Comparison of ENCODE assay signal across 8 cellular contexts in genomic region chr18:59957957-59958356, GRCh38.
DNase-seq lines count a peak whose midpoint lies in the region; ATAC-seq and TF ChIP-seq lines count a peak whose summit lies in the region.

No MANE protein-coding gene starts in this region.

- H3K9me2 ChIP-seq in OCI-LY1 (ENCODE audit: low read depth, low read length) = no peaks in the 10 kb centered on the region

- no peak overlapping the region for H3K27ac Mint-ChIP-seq in stimulated activated effector memory CD8-positive, alpha-beta T cell treated with anti-CD3 and anti-CD28 coated beads, Interleukin-12 subunit alpha, Interleukin-12 subunit beta, amount 100 ng/mL, for 72 hours

- no peak overlapping the region for H2AFZ ChIP-seq in OCI-LY1 (ENCODE audit: low read length)

- DNase-seq in stimulated activated CD4-positive, alpha-beta T cell treated with anti-CD3 and anti-CD28 coated beads, Interleukin-15, amount 100 ng/mL, for 24 hours = peak; percentile 23
- no peak for DNase-seq in stimulated activated CD4-positive, alpha-beta T cell treated with anti-CD3 and anti-CD28 coated beads, Interleukin-4, amount 100 ng/mL, for 1 hour
- DNase-seq in KBM-7 = peak; percentile 79
- peak; percentile 21 for DNase-seq in fibroblast of the conjunctiva (ENCODE audit: low read depth)
- DNase-seq in stimulated activated effector memory CD8-positive, alpha-beta T cell treated with anti-CD3 and anti-CD28 coated beads, Interleukin-12 subunit alpha, Interleukin-12 subunit beta, amount 100 ng/mL, for 72 hours (ENCODE audit: low spot score in 2 of 2) = no peak
- no peak for DNase-seq in activated effector memory CD4-positive, alpha-beta T cell treated with Interleukin-2 at 50 U/mL for 16 hours

- no peaks in the 10 kb centered on the region for H3K9me3 Mint-ChIP-seq in stimulated activated effector memory CD8-positive, alpha-beta T cell treated with anti-CD3 and anti-CD28 coated beads, Interleukin-12 subunit alpha, Interleukin-12 subunit beta, amount 100 ng/mL, for 72 hours

- H4K20me1 ChIP-seq in OCI-LY1 (ENCODE audit: insufficient read depth, low read length) = no peaks in the 10 kb centered on the region

- peak overlapping the region; percentile 57 for H3K9ac ChIP-seq in OCI-LY1 (ENCODE audit: low read length)

- ATAC-seq in stimulated activated effector memory CD8-positive, alpha-beta T cell treated with anti-CD3 and anti-CD28 coated beads, Interleukin-12 subunit alpha, Interleukin-12 subunit beta, amount 100 ng/mL, for 72 hours = no peak
- no peak for ATAC-seq in HG03457 (IDR thresholded peaks at IDR 0.05; ENCODE audit: unreplicated experiment)

- H3K79me2 ChIP-seq in OCI-LY1 (ENCODE audit: insufficient read depth, low read length) = no peaks in the 10 kb centered on the region

- peaks cover 6% of the 10 kb centered on the region for H3K36me3 Mint-ChIP-seq in stimulated activated effector memory CD8-positive, alpha-beta T cell treated with anti-CD3 and anti-CD28 coated beads, Interleukin-12 subunit alpha, Interleukin-12 subunit beta, amount 100 ng/mL, for 72 hours

- peaks cover 87% of the 10 kb centered on the region for H3K4me1 ChIP-seq in OCI-LY1 (ENCODE audit: insufficient read depth, low read length, severe bottlenecking)

- in situ Hi-C loops in KBM-7 (cut with MboI; ENCODE audit: low pct_unique_long_range_greater_than_20kb, low sequenced_read_pairs) = no loop called here

- H3K4me1 Mint-ChIP-seq in stimulated activated effector memory CD8-positive, alpha-beta T cell treated with anti-CD3 and anti-CD28 coated beads, Interleukin-12 subunit alpha, Interleukin-12 subunit beta, amount 100 ng/mL, for 72 hours = peaks cover 31% of the 10 kb centered on the region

- peak overlapping the region; percentile 97 for H3K27ac ChIP-seq in OCI-LY1 (ENCODE audit: low read depth, low read length, poor library complexity, severe bottlenecking)

- no peaks in the 10 kb centered on the region for H3K36me3 ChIP-seq in OCI-LY1 (ENCODE audit: insufficient read depth, low read length)

- H3K27me3 ChIP-seq in OCI-LY1 (ENCODE audit: insufficient read depth, low read length) = no peaks in the 10 kb centered on the region

- no peaks in the 10 kb centered on the region for H3F3A ChIP-seq in OCI-LY1 (ENCODE audit: insufficient read depth, low read length)

- no peak overlapping the region for H3K4me3 Mint-ChIP-seq in stimulated activated effector memory CD8-positive, alpha-beta T cell treated with anti-CD3 and anti-CD28 coated beads, Interleukin-12 subunit alpha, Interleukin-12 subunit beta, amount 100 ng/mL, for 72 hours

- peak overlapping the region; percentile 55 for H3K4me2 ChIP-seq in OCI-LY1 (ENCODE audit: low read length)

- peak overlapping the region; percentile 31 for H3K4me3 ChIP-seq in OCI-LY1 (ENCODE audit: low read depth, low read length, poor library complexity, severe bottlenecking)

- no peaks in the 10 kb centered on the region for H3K9me3 ChIP-seq in OCI-LY1 (ENCODE audit: low read length)

- no peak for TF ChIP-seq CTCF in OCI-LY1 (IDR thresholded peaks at IDR 0.05; ENCODE audit: low read length)

Comparison
In these comparisons a context has a peak if more than half of its experiments do, and no peak if none do; other contexts are left out.
1. DNase-seq: peak in stimulated activated CD4-positive, alpha-beta T cell treated with anti-CD3 and anti-CD28 coated beads, Interleukin-15, amount 100 ng/mL, for 24 hours (single experiment), KBM-7 (single experiment) and fibroblast of the conjunctiva (single experiment); none in stimulated activated CD4-positive, alpha-beta T cell treated with anti-CD3 and anti-CD28 coated beads, Interleukin-4, amount 100 ng/mL, for 1 hour (single experiment), stimulated activated effector memory CD8-positive, alpha-beta T cell treated with anti-CD3 and anti-CD28 coated beads, Interleukin-12 subunit alpha, Interleukin-12 subunit beta, amount 100 ng/mL, for 72 hours (0 of 2) and activated effector memory CD4-positive, alpha-beta T cell treated with Interleukin-2 at 50 U/mL for 16 hours (single experiment).